ENCODE assay signal across 24 cellular contexts in genomic region chr16:23436992-23437391, GRCh38.
"Had no signal": no experiment of that assay in that cellular context is flagged by ENCODE, and none has a peak within 500 bp of the region (broad histone marks: within the 10 kb centered on the region; RNA-seq: fewer than 3 reads in every experiment).

No MANE protein-coding gene starts in this region.

- DNase-seq: cortex of kidney; effector memory CD8-positive, alpha-beta T cell; foreskin fibroblast; gastrocnemius medialis; head of caudate nucleus; mesenchymal stem cell; mucosa of descending colon; naive B cell; psoas muscle; right cardiac atrium; sigmoid colon; stimulated activated CD4-positive, alpha-beta T cell treated with anti-CD3 and anti-CD28 coated beads, Interleukin-2, amount 100 ng/mL, for 24 hours; stimulated activated CD4-positive, alpha-beta T cell treated with anti-CD3 and anti-CD28 coated beads, Interleukin-4, amount 100 ng/mL, for 24 hours; stimulated activated naive CD4-positive, alpha-beta T cell treated with Interleukin-2 at 50 U/mL for 16 hours; stomach; thyroid gland; trophoblast cell had no signal

- H2AFZ ChIP-seq: neural progenitor cell had no signal

- H3K9me3 ChIP-seq: gastrocnemius medialis, mucosa of descending colon, psoas muscle, sigmoid colon, stomach, thyroid gland, vagina had no signal

- H3K4me1 ChIP-seq: neural progenitor cell had no signal

- H3K9ac ChIP-seq: neural progenitor cell had no signal

- H3K9me3 Mint-ChIP-seq: effector memory CD8-positive, alpha-beta T cell; mesothelial cell of epicardium; naive B cell; natural killer cell treated with Interleukin-12 subunit alpha and Interleukin-12 subunit beta and Interleukin-15 and Interleukin-18, amount 100 ng/mL, for 72 hours; neural progenitor cell; stimulated activated effector memory CD8-positive, alpha-beta T cell treated with anti-CD3 and anti-CD28 coated beads, Interleukin-12 subunit alpha, Interleukin-12 subunit beta, amount 100 ng/mL, for 72 hours had no signal

- H3K27me3 ChIP-seq: gastrocnemius medialis, neural progenitor cell, sigmoid colon, stomach, thyroid gland, vagina had no signal

- H3K4me3 Mint-ChIP-seq: effector memory CD8-positive, alpha-beta T cell; mesothelial cell of epicardium; naive B cell; natural killer cell treated with Interleukin-12 subunit alpha and Interleukin-12 subunit beta and Interleukin-15 and Interleukin-18, amount 100 ng/mL, for 72 hours; neural progenitor cell; stimulated activated effector memory CD8-positive, alpha-beta T cell treated with anti-CD3 and anti-CD28 coated beads, Interleukin-12 subunit alpha, Interleukin-12 subunit beta, amount 100 ng/mL, for 72 hours had no signal

- H3K27ac Mint-ChIP-seq: effector memory CD8-positive, alpha-beta T cell; mesothelial cell of epicardium; naive B cell; natural killer cell treated with Interleukin-12 subunit alpha and Interleukin-12 subunit beta and Interleukin-15 and Interleukin-18, amount 100 ng/mL, for 72 hours; neural progenitor cell; stimulated activated effector memory CD8-positive, alpha-beta T cell treated with anti-CD3 and anti-CD28 coated beads, Interleukin-12 subunit alpha, Interleukin-12 subunit beta, amount 100 ng/mL, for 72 hours had no signal

- H3K27me3 Mint-ChIP-seq: effector memory CD8-positive, alpha-beta T cell; naive B cell; natural killer cell treated with Interleukin-12 subunit alpha and Interleukin-12 subunit beta and Interleukin-15 and Interleukin-18, amount 100 ng/mL, for 72 hours had no signal

- H3K4me1 Mint-ChIP-seq: mesothelial cell of epicardium; neural progenitor cell; stimulated activated effector memory CD8-positive, alpha-beta T cell treated with anti-CD3 and anti-CD28 coated beads, Interleukin-12 subunit alpha, Interleukin-12 subunit beta, amount 100 ng/mL, for 72 hours had no signal

- H3K27ac ChIP-seq: gastrocnemius medialis, neural progenitor cell, psoas muscle, sigmoid colon, stomach, vagina had no signal

- ATAC-seq: effector memory CD8-positive, alpha-beta T cell; esophagus mucosa; gastrocnemius medialis; left lobe of liver; mucosa of descending colon; natural killer cell treated with Interleukin-12 subunit alpha and Interleukin-12 subunit beta and Interleukin-15 and Interleukin-18, amount 100 ng/mL, for 72 hours; psoas muscle; right cardiac atrium; stimulated activated effector memory CD8-positive, alpha-beta T cell treated with anti-CD3 and anti-CD28 coated beads, Interleukin-12 subunit alpha, Interleukin-12 subunit beta, amount 100 ng/mL, for 72 hours had no signal

- H3K4me2 ChIP-seq: neural progenitor cell had no signal
